Comparison of ENCODE assay signal across 21 cellular contexts in the genomic region with DNA sequence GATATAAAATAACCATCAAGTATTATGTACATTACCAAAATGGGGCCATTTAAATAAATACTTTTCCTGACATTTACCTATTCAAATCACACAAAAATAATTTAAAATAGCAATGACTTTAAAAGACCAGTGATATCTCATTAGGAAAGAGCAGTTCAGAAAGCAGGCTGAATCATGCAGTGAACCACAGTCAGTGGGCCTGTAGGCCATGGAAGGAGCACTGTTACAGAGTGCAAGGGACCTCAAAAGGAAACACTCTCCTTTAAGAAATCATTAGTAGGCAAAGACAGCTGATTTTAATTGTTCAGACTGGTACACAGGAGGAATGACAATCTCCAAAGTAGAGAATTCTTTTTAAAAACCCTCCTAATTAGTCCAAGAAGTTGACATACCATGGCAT.
"Had no signal": no experiment of that assay in that cellular context is flagged by ENCODE, and none has a peak within 500 bp of the region (broad histone marks: within the 10 kb centered on the region; RNA-seq: fewer than 3 reads in every experiment).

No MANE protein-coding gene starts in this region.

- H3K36me3 ChIP-seq: gastrocnemius medialis, neutrophil, right lobe of liver, spleen had no signal

- H3K4me1 ChIP-seq: right lobe of liver, spleen had no signal

- H3K27ac ChIP-seq: dorsolateral prefrontal cortex, gastrocnemius medialis, neutrophil, psoas muscle, right lobe of liver, spleen had no signal

- H3K27me3 Mint-ChIP-seq: stimulated activated memory B cell treated with anti-CD40 and anti-IgM and Interleukin-4, amounts not matched to agents 10 μg/mL and 1 μg/mL and 100 μg/mL, for 72 hours had no signal

- H3K27ac Mint-ChIP-seq: nephron; stimulated activated memory B cell treated with anti-CD40 and anti-IgM and Interleukin-4, amounts not matched to agents 10 μg/mL and 1 μg/mL and 100 μg/mL, for 72 hours had no signal

- H3K4me1 Mint-ChIP-seq: nephron; stimulated activated memory B cell treated with anti-CD40 and anti-IgM and Interleukin-4, amounts not matched to agents 10 μg/mL and 1 μg/mL and 100 μg/mL, for 72 hours had no signal

- H3K4me3 Mint-ChIP-seq: nephron; stimulated activated memory B cell treated with anti-CD40 and anti-IgM and Interleukin-4, amounts not matched to agents 10 μg/mL and 1 μg/mL and 100 μg/mL, for 72 hours had no signal

- H3K27me3 ChIP-seq: dorsolateral prefrontal cortex, gastrocnemius medialis, neutrophil, right lobe of liver, spleen had no signal

- H3K9me3 ChIP-seq: gastrocnemius medialis, neutrophil, psoas muscle, right lobe of liver, spleen had no signal

- H3K9me3 Mint-ChIP-seq: nephron; stimulated activated memory B cell treated with anti-CD40 and anti-IgM and Interleukin-4, amounts not matched to agents 10 μg/mL and 1 μg/mL and 100 μg/mL, for 72 hours had no signal

- DNase-seq: cortex of kidney; dorsolateral prefrontal cortex; effector CD8-positive, alpha-beta T cell; gastrocnemius medialis; glutamatergic neuron; left colon; left ventricle myocardium superior; mesenchymal stem cell; midbrain; psoas muscle; retina; right lobe of liver; spleen; stimulated activated CD4-positive, alpha-beta T cell treated with anti-CD3 and anti-CD28 coated beads, Interleukin-15, amount 100 ng/mL, for 24 hours; stimulated activated CD4-positive, alpha-beta T cell treated with anti-CD3 and anti-CD28 coated beads, Interleukin-1b, Interleukin-23, amount 100 ng/mL, for 48 hours; stimulated activated CD4-positive, alpha-beta T cell treated with anti-CD3 and anti-CD28 coated beads, Interleukin-4, amount 100 ng/mL, for 24 hours; trophoblast cell had no signal

- H3K4me3 ChIP-seq: dorsolateral prefrontal cortex, gastrocnemius medialis, lung, psoas muscle, right lobe of liver, spleen had no signal

- ATAC-seq: gastrocnemius medialis; left colon; left ventricle myocardium superior; psoas muscle; right lobe of liver; stimulated activated memory B cell treated with anti-CD40 and anti-IgM and Interleukin-4, amounts not matched to agents 10 μg/mL and 1 μg/mL and 100 μg/mL, for 72 hours had no signal
